1 cellular context compared by ENCODE assay signal in genomic region chr4:173169428-173170209, GRCh38.
TF ChIP-seq lines count a peak whose summit lies in the region.

No MANE protein-coding gene starts in this region.

TF ChIP-seq in WTC11, 78 proteins besides CTCF, POLR2A, EP300 and RAD21 (continued from another document):
- TF ChIP-seq, protein P1, sequence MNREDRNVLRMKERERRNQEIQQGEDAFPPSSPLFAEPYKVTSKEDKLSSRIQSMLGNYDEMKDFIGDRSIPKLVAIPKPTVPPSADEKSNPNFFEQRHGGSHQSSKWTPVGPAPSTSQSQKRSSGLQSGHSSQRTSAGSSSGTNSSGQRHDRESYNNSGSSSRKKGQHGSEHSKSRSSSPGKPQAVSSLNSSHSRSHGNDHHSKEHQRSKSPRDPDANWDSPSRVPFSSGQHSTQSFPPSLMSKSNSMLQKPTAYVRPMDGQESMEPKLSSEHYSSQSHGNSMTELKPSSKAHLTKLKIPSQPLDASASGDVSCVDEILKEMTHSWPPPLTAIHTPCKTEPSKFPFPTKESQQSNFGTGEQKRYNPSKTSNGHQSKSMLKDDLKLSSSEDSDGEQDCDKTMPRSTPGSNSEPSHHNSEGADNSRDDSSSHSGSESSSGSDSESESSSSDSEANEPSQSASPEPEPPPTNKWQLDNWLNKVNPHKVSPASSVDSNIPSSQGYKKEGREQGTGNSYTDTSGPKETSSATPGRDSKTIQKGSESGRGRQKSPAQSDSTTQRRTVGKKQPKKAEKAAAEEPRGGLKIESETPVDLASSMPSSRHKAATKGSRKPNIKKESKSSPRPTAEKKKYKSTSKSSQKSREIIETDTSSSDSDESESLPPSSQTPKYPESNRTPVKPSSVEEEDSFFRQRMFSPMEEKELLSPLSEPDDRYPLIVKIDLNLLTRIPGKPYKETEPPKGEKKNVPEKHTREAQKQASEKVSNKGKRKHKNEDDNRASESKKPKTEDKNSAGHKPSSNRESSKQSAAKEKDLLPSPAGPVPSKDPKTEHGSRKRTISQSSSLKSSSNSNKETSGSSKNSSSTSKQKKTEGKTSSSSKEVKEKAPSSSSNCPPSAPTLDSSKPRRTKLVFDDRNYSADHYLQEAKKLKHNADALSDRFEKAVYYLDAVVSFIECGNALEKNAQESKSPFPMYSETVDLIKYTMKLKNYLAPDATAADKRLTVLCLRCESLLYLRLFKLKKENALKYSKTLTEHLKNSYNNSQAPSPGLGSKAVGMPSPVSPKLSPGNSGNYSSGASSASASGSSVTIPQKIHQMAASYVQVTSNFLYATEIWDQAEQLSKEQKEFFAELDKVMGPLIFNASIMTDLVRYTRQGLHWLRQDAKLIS (CRISPR knock-in tag; IDR thresholded peaks at IDR 0.05; ENCODE audit: borderline replicate concordance): no peak
- TF ChIP-seq, protein P2, sequence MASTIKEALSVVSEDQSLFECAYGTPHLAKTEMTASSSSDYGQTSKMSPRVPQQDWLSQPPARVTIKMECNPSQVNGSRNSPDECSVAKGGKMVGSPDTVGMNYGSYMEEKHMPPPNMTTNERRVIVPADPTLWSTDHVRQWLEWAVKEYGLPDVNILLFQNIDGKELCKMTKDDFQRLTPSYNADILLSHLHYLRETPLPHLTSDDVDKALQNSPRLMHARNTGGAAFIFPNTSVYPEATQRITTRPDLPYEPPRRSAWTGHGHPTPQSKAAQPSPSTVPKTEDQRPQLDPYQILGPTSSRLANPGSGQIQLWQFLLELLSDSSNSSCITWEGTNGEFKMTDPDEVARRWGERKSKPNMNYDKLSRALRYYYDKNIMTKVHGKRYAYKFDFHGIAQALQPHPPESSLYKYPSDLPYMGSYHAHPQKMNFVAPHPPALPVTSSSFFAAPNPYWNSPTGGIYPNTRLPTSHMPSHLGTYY (CRISPR knock-in tag; IDR thresholded peaks at IDR 0.05): no peak
- TF ChIP-seq SMAD3 (CRISPR knock-in tag; IDR thresholded peaks at IDR 0.05; ENCODE audit: borderline replicate concordance) (0 out of 2 replicates have a peak, but pooled peaks have one; percentile 16), ZSCAN18 (CRISPR knock-in tag; IDR thresholded peaks at IDR 0.05) (no peak), TP53 (CRISPR knock-in tag; IDR thresholded peaks at IDR 0.05) (no peak), ZNF396 (CRISPR knock-in tag; IDR thresholded peaks at IDR 0.05; ENCODE audit: borderline replicate concordance) (no peak), ZNF425 (CRISPR knock-in tag; conservative IDR thresholded peaks at IDR 0.05) (no peak), ZNF121 (CRISPR knock-in tag; IDR thresholded peaks at IDR 0.05) (no peak), KAT7 (CRISPR knock-in tag; IDR thresholded peaks at IDR 0.05; ENCODE audit: borderline replicate concordance) (0 out of 2 replicates have a peak, but pooled peaks have one; percentile 26), JUN (CRISPR knock-in tag; IDR thresholded peaks at IDR 0.05) (peak; percentile 23; the same call in 1 of the 2 replicates), ZNF317 (CRISPR knock-in tag; IDR thresholded peaks at IDR 0.05; ENCODE audit: borderline replicate concordance, low read depth) (peak; percentile 27; the same call in 1 of the 2 replicates), ESRRA (CRISPR knock-in tag; IDR thresholded peaks at IDR 0.05; ENCODE audit: borderline replicate concordance) (no peak), SMAD4 (CRISPR knock-in tag; IDR thresholded peaks at IDR 0.05) (0 out of 2 replicates have a peak, but pooled peaks have one; percentile 51), FOXP1 (CRISPR knock-in tag; IDR thresholded peaks at IDR 0.05; ENCODE audit: borderline replicate concordance) (no peak), ATF6 (CRISPR knock-in tag; IDR thresholded peaks at IDR 0.05) (no peak), RORB (CRISPR knock-in tag; IDR thresholded peaks at IDR 0.05) (no peak), ZNF532 (CRISPR knock-in tag; IDR thresholded peaks at IDR 0.05; ENCODE audit: borderline replicate concordance) (no peak), NFYB (CRISPR knock-in tag; conservative IDR thresholded peaks at IDR 0.05; ENCODE audit: low read depth) (no peak), ZNF423 (CRISPR knock-in tag; IDR thresholded peaks at IDR 0.05) (no peak), NR2C2 (CRISPR knock-in tag; IDR thresholded peaks at IDR 0.05) (no peak), GTF2I (CRISPR knock-in tag; conservative IDR thresholded peaks at IDR 0.05) (no peak), NR3C1 (CRISPR knock-in tag; conservative IDR thresholded peaks at IDR 0.05; ENCODE audit: low read depth) (no peak), PRRX2 (CRISPR knock-in tag; IDR thresholded peaks at IDR 0.05) (no peak), ZNF138 (CRISPR knock-in tag; conservative IDR thresholded peaks at IDR 0.05) (0 out of 2 replicates have a peak, but pooled peaks have one; percentile 73), ZNF281 (CRISPR knock-in tag; IDR thresholded peaks at IDR 0.05) (no peak), TEAD1 (CRISPR knock-in tag; IDR thresholded peaks at IDR 0.05) (peak; percentile 28; the same call in 1 of the 2 replicates), CREM (CRISPR knock-in tag; IDR thresholded peaks at IDR 0.05) (0 out of 2 replicates have a peak, but pooled peaks have one; percentile 53)
- TF ChIP-seq, protein P3, sequence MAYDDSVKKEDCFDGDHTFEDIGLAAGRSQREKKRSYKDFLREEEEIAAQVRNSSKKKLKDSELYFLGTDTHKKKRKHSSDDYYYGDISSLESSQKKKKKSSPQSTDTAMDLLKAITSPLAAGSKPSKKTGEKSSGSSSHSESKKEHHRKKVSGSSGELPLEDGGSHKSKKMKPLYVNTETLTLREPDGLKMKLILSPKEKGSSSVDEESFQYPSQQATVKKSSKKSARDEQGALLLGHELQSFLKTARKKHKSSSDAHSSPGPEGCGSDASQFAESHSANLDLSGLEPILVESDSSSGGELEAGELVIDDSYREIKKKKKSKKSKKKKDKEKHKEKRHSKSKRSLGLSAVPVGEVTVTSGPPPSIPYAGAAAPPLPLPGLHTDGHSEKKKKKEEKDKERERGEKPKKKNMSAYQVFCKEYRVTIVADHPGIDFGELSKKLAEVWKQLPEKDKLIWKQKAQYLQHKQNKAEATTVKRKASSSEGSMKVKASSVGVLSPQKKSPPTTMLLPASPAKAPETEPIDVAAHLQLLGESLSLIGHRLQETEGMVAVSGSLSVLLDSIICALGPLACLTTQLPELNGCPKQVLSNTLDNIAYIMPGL (CRISPR knock-in tag; IDR thresholded peaks at IDR 0.05): peak; percentile 29; the same call in 1 of the 2 replicates
- TF ChIP-seq, protein P4, sequence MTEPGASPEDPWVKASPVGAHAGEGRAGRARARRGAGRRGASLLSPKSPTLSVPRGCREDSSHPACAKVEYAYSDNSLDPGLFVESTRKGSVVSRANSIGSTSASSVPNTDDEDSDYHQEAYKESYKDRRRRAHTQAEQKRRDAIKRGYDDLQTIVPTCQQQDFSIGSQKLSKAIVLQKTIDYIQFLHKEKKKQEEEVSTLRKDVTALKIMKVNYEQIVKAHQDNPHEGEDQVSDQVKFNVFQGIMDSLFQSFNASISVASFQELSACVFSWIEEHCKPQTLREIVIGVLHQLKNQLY (CRISPR knock-in tag; IDR thresholded peaks at IDR 0.05): no peak
- TF ChIP-seq, protein P5, sequence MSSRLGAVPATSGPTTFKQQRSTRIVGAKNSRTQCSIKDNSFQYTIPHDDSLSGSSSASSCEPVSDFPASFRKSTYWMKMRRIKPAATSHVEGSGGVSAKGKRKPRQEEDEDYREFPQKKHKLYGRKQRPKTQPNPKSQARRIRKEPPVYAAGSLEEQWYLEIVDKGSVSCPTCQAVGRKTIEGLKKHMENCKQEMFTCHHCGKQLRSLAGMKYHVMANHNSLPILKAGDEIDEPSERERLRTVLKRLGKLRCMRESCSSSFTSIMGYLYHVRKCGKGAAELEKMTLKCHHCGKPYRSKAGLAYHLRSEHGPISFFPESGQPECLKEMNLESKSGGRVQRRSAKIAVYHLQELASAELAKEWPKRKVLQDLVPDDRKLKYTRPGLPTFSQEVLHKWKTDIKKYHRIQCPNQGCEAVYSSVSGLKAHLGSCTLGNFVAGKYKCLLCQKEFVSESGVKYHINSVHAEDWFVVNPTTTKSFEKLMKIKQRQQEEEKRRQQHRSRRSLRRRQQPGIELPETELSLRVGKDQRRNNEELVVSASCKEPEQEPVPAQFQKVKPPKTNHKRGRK (CRISPR knock-in tag; IDR thresholded peaks at IDR 0.05; ENCODE audit: borderline replicate concordance): no peak
